18 cellular contexts compared by ENCODE assay signal in genomic region chr4:5982156-5982973, GRCh38. TPM values are rescaled to one million over a fixed set of nuclear protein-coding genes. Genes with fewer than 3 reads are reported as not detected.
"Had no signal": no experiment of that assay in that cellular context is flagged by ENCODE, and none has a peak within 500 bp of the region (broad histone marks: within the 10 kb centered on the region; RNA-seq: fewer than 3 reads in every experiment).

No MANE protein-coding gene starts in this region.

- H3K4me1 Mint-ChIP-seq: activated CD4-positive, alpha-beta T cell treated with anti-CD3 and anti-CD28 coated beads, Interleukin-2, amount 10 ng/mL, durations not matched to agents 24 days and 14 days; naive B cell; stimulated activated naive CD8-positive, alpha-beta T cell treated with anti-CD3 and anti-CD28 coated beads, Interleukin-15, amount 100 ng/mL, for 72 hours; T-helper 17 cell had no signal

- ATAC-seq: effector memory CD8-positive, alpha-beta T cell; heart left ventricle; right cardiac atrium; stimulated activated naive CD8-positive, alpha-beta T cell treated with anti-CD3 and anti-CD28 coated beads, Interleukin-15, amount 100 ng/mL, for 72 hours; T-helper 17 cell; WTC11 had no signal

- H3K4me3 Mint-ChIP-seq: activated CD4-positive, alpha-beta T cell treated with anti-CD3 and anti-CD28 coated beads, Interleukin-2, amount 10 ng/mL, durations not matched to agents 24 days and 14 days; activated T-helper 1 cell treated with anti-CD3 and anti-CD28 coated beads, Interleukin-12 subunit alpha, Interleukin-12 subunit beta, Interleukin-2, Interleukin-4 antibody, amounts not matched to agents 30 ng/mL and 10 ng/mL and 1 ng/mL, durations not matched to agents 14 hours and 24 hours and 36 hours; effector memory CD8-positive, alpha-beta T cell; naive B cell; stimulated activated naive CD8-positive, alpha-beta T cell treated with anti-CD3 and anti-CD28 coated beads, Interleukin-15, amount 100 ng/mL, for 72 hours; T-helper 17 cell; WTC11 had no signal

- H3K4me1 ChIP-seq: heart left ventricle, testis had no signal

- H3K27me3 ChIP-seq: brain microvascular endothelial cell, testis had no signal

- H3K27ac Mint-ChIP-seq: activated CD4-positive, alpha-beta T cell treated with anti-CD3 and anti-CD28 coated beads, Interleukin-2, amount 10 ng/mL, durations not matched to agents 24 days and 14 days; activated T-helper 1 cell treated with anti-CD3 and anti-CD28 coated beads, Interleukin-12 subunit alpha, Interleukin-12 subunit beta, Interleukin-2, Interleukin-4 antibody, amounts not matched to agents 30 ng/mL and 10 ng/mL and 1 ng/mL, durations not matched to agents 14 hours and 24 hours and 36 hours; effector memory CD8-positive, alpha-beta T cell; T-helper 17 cell; WTC11 had no signal

- H3K36me3 ChIP-seq: brain microvascular endothelial cell, heart left ventricle, neutrophil had no signal

- DNase-seq: activated CD4-positive, alpha-beta T cell treated with anti-CD3 and anti-CD28 coated beads, Interleukin-2, amount 10 ng/mL, durations not matched to agents 24 days and 14 days; activated naive CD4-positive, alpha-beta T cell treated with Interleukin-2 at 50 U/mL for 16 hours; anterior cingulate cortex; brain microvascular endothelial cell; effector memory CD8-positive, alpha-beta T cell; foreskin melanocyte; heart left ventricle; naive B cell; right cardiac atrium; stimulated activated naive CD8-positive, alpha-beta T cell treated with anti-CD3 and anti-CD28 coated beads, Interleukin-15, amount 100 ng/mL, for 72 hours; T-helper 17 cell; testis had no signal

- H3K27ac ChIP-seq: brain microvascular endothelial cell, epithelial cell of prostate, heart left ventricle, neutrophil, testis had no signal

- H3K9me3 ChIP-seq: neutrophil, testis had no signal

- H3K4me3 ChIP-seq: heart left ventricle, smooth muscle cell, testis had no signal

RNA-seq across cellular contexts. Expression of gene C4orf50, which starts 35.9 kb away (rescaled TPM):
- total RNA-seq: fibroblast of lung, smooth muscle cell had no signal
- polyA plus RNA-seq: fibroblast of lung, heart left ventricle, smooth muscle cell had no signal
